ENCODE assay signal across 17 cellular contexts in genomic region chr16:66395806-66396555, GRCh38. TPM values are rescaled to one million over a fixed set of nuclear protein-coding genes. Genes with fewer than 3 reads are reported as not detected.
DNase-seq lines count a peak whose midpoint lies in the region; ATAC-seq, FAIRE-seq and TF ChIP-seq lines count a peak whose summit lies in the region.
"Had no signal": no experiment of that assay in that cellular context is flagged by ENCODE, and none has a peak within 500 bp of the region (broad histone marks: within the 10 kb centered on the region; RNA-seq: fewer than 3 reads in every experiment).

No MANE protein-coding gene starts in this region.

- in situ Hi-C loops in HepG2 (cut with HindIII; ENCODE audit: extremely low pct_ligation_motif_present, low pct_unique_long_range_greater_than_20kb): no loop called here

- POLR2A ChIA-PET in HepG2 (lab: Yijun Ruan, JAX): no interaction called here

- H3K36me3 ChIP-seq in HepG2 (replicated peaks in 1 of 2; ENCODE audit: control insufficient read depth in 1 of 2, insufficient read depth in 2 of 2, low read length in 2 of 2): no peaks in the 10 kb centered on the region
- no peaks in the 10 kb centered on the region for H3K36me3 ChIP-seq in right lobe of liver
- no peaks in the 10 kb centered on the region for H3K36me3 ChIP-seq in bronchial epithelial cell (ENCODE audit: control insufficient read depth, insufficient read depth, low read length)
- H3K36me3 ChIP-seq: BE2C, HAP-1 had no signal

- no peak for TF ChIP-seq EP300 in HepG2 (IDR thresholded peaks at IDR 0.05; ENCODE audit: low read depth in 2 of 2, low read length in 2 of 2)
- no peak for TF ChIP-seq EP300 in HepG2 (CRISPR knock-in tag; IDR thresholded peaks at IDR 0.05; ENCODE audit: borderline replicate concordance)

- intact Hi-C loops in HepG2 (cut with micrococcal nuclease; ENCODE audit: unreplicated experiment) (no loop called here), right lobe of liver (cut with DNase I) (no loop called here)

- H4K20me1 ChIP-seq in HepG2 (ENCODE audit: insufficient read depth, low read length): no peaks in the 10 kb centered on the region

- DNase-seq in HepG2 (ENCODE audit: low spot score) (no peak), right lobe of liver (no peak), bronchial epithelial cell (ENCODE audit: low read depth) (no peak), foreskin keratinocyte (no peak), T-helper 2 cell (no peak), H54 (ENCODE audit: insufficient read length, low spot score) (no peak)
- DNase-seq: BE2C; Caco-2; CD8-positive, alpha-beta memory T cell; DMS53; GF-D8 had no signal

- H3K27ac ChIP-seq in HepG2 (ENCODE audit: extremely low read length, insufficient read depth, low read length) (no peak overlapping the region), right lobe of liver (no peak overlapping the region), foreskin keratinocyte (no peak overlapping the region)
- H3K27ac ChIP-seq: A549 had no signal

- 54% methylated on average over 7 of the region's 7 CpGs for WGBS in HepG2 (ENCODE audit: low lambda C conversion rate)
- WGBS in right lobe of liver (ENCODE audit: insufficient coverage, low coverage, low lambda C conversion rate, missing lambda C conversion rate): 67% methylated on average over 6 of the region's 7 CpGs

- TF ChIP-seq POLR2A in HepG2 (IDR thresholded peaks at IDR 0.05; ENCODE audit: insufficient read depth in 1 of 2, low read depth in 2 of 2, low read length in 2 of 2) (no peak), right lobe of liver (IDR thresholded peaks at IDR 0.05) (no peak), H54 (IDR thresholded peaks at IDR 0.05; ENCODE audit: low read depth, low read length) (no peak)

- BruUV-seq in HepG2 (replicated peaks; lab: Mats Ljungman, UMichigan): no TSS peak

- H3K4me3 ChIP-seq in HepG2 (replicated peaks in 1 of 3; ENCODE audit: insufficient read depth in 1 of 3, low read depth in 2 of 3, low read length in 3 of 3) (no peak overlapping the region), right lobe of liver (no peak overlapping the region), bronchial epithelial cell (ENCODE audit: low read depth, low read length) (no peak overlapping the region)
- H3K4me3 ChIP-seq: A549, GM23338, HAP-1 had no signal

- no peaks in the 10 kb centered on the region for H3K27me3 ChIP-seq in HepG2 (ENCODE audit: control insufficient read depth in 1 of 2, insufficient read depth in 2 of 2, low read length in 2 of 2)
- no peaks in the 10 kb centered on the region for H3K27me3 ChIP-seq in right lobe of liver
- H3K27me3 ChIP-seq in bronchial epithelial cell (ENCODE audit: control insufficient read depth, insufficient read depth, low read length): no peaks in the 10 kb centered on the region
- H3K27me3 ChIP-seq in foreskin keratinocyte: no peaks in the 10 kb centered on the region
- H3K27me3 ChIP-seq: BE2C had no signal

- CTCF ChIA-PET in HepG2 (lab: Yijun Ruan, JAX; ENCODE audit: low intra/inter-chr PET ratio, low total read pairs): no interaction called here

- H3K9me3 ChIP-seq in HepG2 (ENCODE audit: low read length): no peaks in the 10 kb centered on the region
- no peaks in the 10 kb centered on the region for H3K9me3 ChIP-seq in right lobe of liver
- H3K9me3 ChIP-seq: A549, BE2C, Caco-2, HAP-1 had no signal

- no peak overlapping the region for H3K9ac ChIP-seq in HepG2 (ENCODE audit: insufficient read depth, low read depth, low read length)

- peak; percentile 20; the same call in 1 of the 2 replicates for TF ChIP-seq CTCF in HepG2 (CRISPR knock-in tag; IDR thresholded peaks at IDR 0.05)
- no peak for TF ChIP-seq CTCF in right lobe of liver (IDR thresholded peaks at IDR 0.05)
- TF ChIP-seq CTCF in bronchial epithelial cell (IDR thresholded peaks at IDR 0.05; ENCODE audit: insufficient read depth, low read length, severe bottlenecking): no peak
- TF ChIP-seq CTCF in foreskin keratinocyte (conservative IDR thresholded peaks at IDR 0.05): peak; percentile 35

- no peak overlapping the region for H3K4me2 ChIP-seq in HepG2 (ENCODE audit: low read depth, low read length)
- H3K4me2 ChIP-seq: A549, GM23338 had no signal

- H3K4me1 ChIP-seq in HepG2 (ENCODE audit: insufficient read depth, low read length) (no peaks in the 10 kb centered on the region; the same call in 1 of the 2 replicates), right lobe of liver (no peaks in the 10 kb centered on the region), foreskin keratinocyte (no peaks in the 10 kb centered on the region)
- H3K4me1 ChIP-seq: A549, Caco-2 had no signal

- FAIRE-seq in HepG2 (lab: Jason Lieb, UNC): no peak
- FAIRE-seq in bronchial epithelial cell (lab: Jason Lieb, UNC): peak; percentile 28
- FAIRE-seq in H54 (lab: Jason Lieb, UNC): no peak
- FAIRE-seq: A549 had no signal

- H2AFZ ChIP-seq in HepG2 (ENCODE audit: low read length): no peak overlapping the region
- H2AFZ ChIP-seq: GM23338 had no signal

- H3K79me2 ChIP-seq in HepG2 (ENCODE audit: insufficient read depth, low read length): no peaks in the 10 kb centered on the region

- ATAC-seq in HepG2: no peak
- no peak for ATAC-seq in right lobe of liver
- no peak for ATAC-seq in foreskin keratinocyte
- no peak for ATAC-seq in GM21390 (IDR thresholded peaks at IDR 0.05; ENCODE audit: unreplicated experiment)
- ATAC-seq: A549, GM23338 had no signal

- no peak for TF ChIP-seq RAD21 in HepG2 (CRISPR knock-in tag; IDR thresholded peaks at IDR 0.05)

TF ChIP-seq in HepG2, 621 proteins besides CTCF, POLR2A, EP300 and RAD21 (continues in another document):
- TF ChIP-seq ZNF746 (CRISPR knock-in tag; IDR thresholded peaks at IDR 0.05) (no peak), ZNF224 (CRISPR knock-in tag; IDR thresholded peaks at IDR 0.05) (no peak), PRPF4 (IDR thresholded peaks at IDR 0.05; ENCODE audit: low read depth, low read length, poor library complexity, severe bottlenecking) (no peak), ZMYM3 (CRISPR knock-in tag; IDR thresholded peaks at IDR 0.05) (no peak), RXRB (CRISPR knock-in tag; IDR thresholded peaks at IDR 0.05; ENCODE audit: borderline replicate concordance) (no peak)

RNA-seq across cellular contexts. Expression of gene CDH5, which starts 29.5 kb away (rescaled TPM):
- 0.34 and 0.71 TPM in 2 replicates for total RNA-seq in HepG2 (2016; rRNA removed; fragmentation: Illumina TruSeq; extraction: Trizol)
- not detected in 2 replicates for total RNA-seq in HepG2 (2016; cell fraction: cytosol; rRNA removed; fragmentation: Illumina TruSeq; extraction: Trizol; ENCODE audit: low read depth)
- 0.37 and 0.46 TPM in 2 replicates for total RNA-seq in HepG2 (2016; cell fraction: insoluble cytoplasmic fraction; rRNA removed; fragmentation: Illumina TruSeq; extraction: Trizol)
- total RNA-seq in HepG2 (2016; cell fraction: membrane; rRNA removed; fragmentation: Illumina TruSeq; extraction: Trizol): 0.15 and 0.24 TPM in 2 replicates
- total RNA-seq in HepG2 (2016; cell fraction: nucleus; rRNA removed; fragmentation: Illumina TruSeq; extraction: Trizol): 0.53 and 0.99 TPM in 2 replicates
- 1.0 and 1.1 TPM in 2 replicates for polyA plus RNA-seq in HepG2 (2011; rRNA removed)
- 0.85 and 1.1 TPM in 2 replicates for polyA plus RNA-seq in HepG2 (2011; cell fraction: cytosol; rRNA removed)
- 0.78 and 1.3 TPM in 2 replicates for polyA plus RNA-seq in HepG2 (2011; cell fraction: nucleus; rRNA removed)
- 0.63 and 2.2 TPM in 2 replicates for polyA plus RNA-seq in HepG2 (2012)
- 0.03 and 0.07 TPM in 2 replicates for polyA plus RNA-seq in HepG2 (2016; cell fraction: cytosol; fragmentation: Illumina TruSeq; extraction: Trizol; ENCODE audit: low read depth)
- polyA plus RNA-seq in HepG2 (2016; cell fraction: insoluble cytoplasmic fraction; fragmentation: Illumina TruSeq; extraction: Trizol; ENCODE audit: low read depth): 0.11 and 0.25 TPM in 2 replicates
- polyA plus RNA-seq in HepG2 (2016; cell fraction: membrane; fragmentation: Illumina TruSeq; extraction: Trizol; ENCODE audit: low read depth): 0.09 and 0.19 TPM in 2 replicates
- 0.67 and 0.83 TPM in 2 replicates for polyA plus RNA-seq in HepG2 (2016; cell fraction: nucleus; fragmentation: Illumina TruSeq; extraction: Trizol; ENCODE audit: insufficient read depth, low read depth)
- 1.8 and 2.9 TPM in 2 replicates for polyA minus RNA-seq in HepG2 (2011; rRNA and poly(A)+ RNA removed; ENCODE audit: low replicate concordance)
- polyA minus RNA-seq in HepG2 (2011; cell fraction: cytosol; rRNA and poly(A)+ RNA removed): 0.35 and 1.8 TPM in 2 replicates
- polyA minus RNA-seq in HepG2 (2011; cell fraction: nucleus; rRNA and poly(A)+ RNA removed): 0.99 and 3.0 TPM in 2 replicates
- 10 to 100 TPM in 5 of 6 experiments, 1 to 10 TPM in 1; 9.0 to 25.7 (median 15.4) TPM for total RNA-seq in right lobe of liver
- total RNA-seq in bronchial epithelial cell: not detected in 2 replicates
- 0.04 TPM in 1 of 2 replicates, not detected in the other for total RNA-seq in foreskin keratinocyte
- polyA plus RNA-seq in foreskin keratinocyte: 0.02 TPM in 1 of 2 replicates, not detected in the other
- total RNA-seq: CD8-positive, alpha-beta memory T cell; GM23338; HT-29 had no signal
- polyA plus RNA-seq: AG04450; CD8-positive, alpha-beta memory T cell had no signal

RNA-seq across cellular contexts. Expression of gene BEAN1, which starts 31.1 kb away (rescaled TPM):
- 0.29 and 0.53 TPM in 2 replicates for total RNA-seq in HepG2 (2016; rRNA removed; fragmentation: Illumina TruSeq; extraction: Trizol)
- total RNA-seq in HepG2 (2016; cell fraction: cytosol; rRNA removed; fragmentation: Illumina TruSeq; extraction: Trizol; ENCODE audit: low read depth): 1.9 TPM in 2 replicates
- 0.25 and 0.54 TPM in 2 replicates for total RNA-seq in HepG2 (2016; cell fraction: insoluble cytoplasmic fraction; rRNA removed; fragmentation: Illumina TruSeq; extraction: Trizol)
- total RNA-seq in HepG2 (2016; cell fraction: membrane; rRNA removed; fragmentation: Illumina TruSeq; extraction: Trizol): 0.56 and 1.5 TPM in 2 replicates
- total RNA-seq in HepG2 (2016; cell fraction: nucleus; rRNA removed; fragmentation: Illumina TruSeq; extraction: Trizol): 0.65 TPM in 1 of 2 replicates, not detected in the other
- 1.4 and 3.9 TPM in 2 replicates for polyA plus RNA-seq in HepG2 (2011; rRNA removed)
- polyA plus RNA-seq in HepG2 (2011; cell fraction: cytosol; rRNA removed): 2.0 and 2.5 TPM in 2 replicates
- polyA plus RNA-seq in HepG2 (2011; cell fraction: nucleus; rRNA removed): 3.4 and 5.2 TPM in 2 replicates
- polyA plus RNA-seq in HepG2 (2012): 1.6 and 4.4 TPM in 2 replicates
- 2.9 and 4.2 TPM in 2 replicates for polyA plus RNA-seq in HepG2 (2016; cell fraction: cytosol; fragmentation: Illumina TruSeq; extraction: Trizol; ENCODE audit: low read depth)
- 0.10 TPM in 1 of 2 replicates, not detected in the other for polyA plus RNA-seq in HepG2 (2016; cell fraction: insoluble cytoplasmic fraction; fragmentation: Illumina TruSeq; extraction: Trizol; ENCODE audit: low read depth)
- polyA plus RNA-seq in HepG2 (2016; cell fraction: membrane; fragmentation: Illumina TruSeq; extraction: Trizol; ENCODE audit: low read depth): 2.4 and 2.8 TPM in 2 replicates
- 0.81 and 1.1 TPM in 2 replicates for polyA plus RNA-seq in HepG2 (2016; cell fraction: nucleus; fragmentation: Illumina TruSeq; extraction: Trizol; ENCODE audit: insufficient read depth, low read depth)
- 0.21 and 3.5 TPM in 2 replicates for polyA minus RNA-seq in HepG2 (2011; rRNA and poly(A)+ RNA removed; ENCODE audit: low replicate concordance)
- polyA minus RNA-seq in HepG2 (2011; cell fraction: cytosol; rRNA and poly(A)+ RNA removed): 1.7 TPM in 1 of 2 replicates, not detected in the other
- 1.5 and 1.9 TPM in 2 replicates for polyA minus RNA-seq in HepG2 (2011; cell fraction: nucleus; rRNA and poly(A)+ RNA removed)
- total RNA-seq in right lobe of liver: under 1 TPM in 3 of 6 experiments, not detected in 3; 0.09 to 0.26 (median 0.10) TPM
- total RNA-seq in bronchial epithelial cell: 0.38 TPM in 1 of 2 replicates, not detected in the other
- total RNA-seq in foreskin keratinocyte: 0.10 and 0.14 TPM in 2 replicates
- 0.04 and 0.37 TPM in 2 replicates for polyA plus RNA-seq in foreskin keratinocyte
- total RNA-seq: Caco-2; CD8-positive, alpha-beta memory T cell; HT-29 had no signal
- polyA plus RNA-seq: AG04450 had no signal

Comparison
In these comparisons a context has a peak if more than half of its experiments do, and no peak if none do; other contexts are left out.
1. CTCF ChIP-seq: peak in HepG2 (single experiment) and foreskin keratinocyte (single experiment); none in right lobe of liver (0 of 4) and bronchial epithelial cell (single experiment).